28 cellular contexts compared by ENCODE assay signal in the genomic region with DNA sequence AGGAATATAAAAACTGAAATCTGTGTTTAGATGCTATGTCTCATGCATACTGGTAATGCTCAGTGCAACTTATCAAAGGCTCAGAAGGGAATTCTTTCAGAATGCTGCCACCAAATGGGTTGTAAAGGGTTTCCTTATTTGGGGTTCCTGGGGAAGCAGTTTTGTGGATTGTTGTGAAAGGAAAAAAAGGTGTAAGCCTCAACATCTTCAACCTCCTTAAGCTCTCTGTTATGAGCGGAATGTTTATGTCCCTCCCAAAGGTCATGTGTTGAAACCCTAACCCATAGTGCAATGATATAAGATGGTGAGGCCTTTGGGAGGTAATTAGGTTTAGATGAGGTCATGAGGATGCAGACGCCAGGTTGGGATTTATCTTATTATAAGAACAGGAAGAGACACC. TPM values are rescaled to one million over a fixed set of nuclear protein-coding genes. Genes with fewer than 3 reads are reported as not detected.
DNase-seq lines count a peak whose midpoint lies in the region; ATAC-seq and TF ChIP-seq lines count a peak whose summit lies in the region.
"Had no signal": no experiment of that assay in that cellular context is flagged by ENCODE, and none has a peak within 500 bp of the region (broad histone marks: within the 10 kb centered on the region; RNA-seq: fewer than 3 reads in every experiment).

No MANE protein-coding gene starts in this region.

- no peaks in the 10 kb centered on the region for H3K36me3 ChIP-seq in heart left ventricle
- H3K36me3 ChIP-seq in hepatocyte (replicated peaks; ENCODE audit: insufficient read depth, low read depth) = no peaks in the 10 kb centered on the region
- no peaks in the 10 kb centered on the region for H3K36me3 ChIP-seq in rectal smooth muscle tissue (ENCODE audit: control insufficient read depth, insufficient read depth, low read length)
- no peaks in the 10 kb centered on the region for H3K36me3 ChIP-seq in uterus
- H3K36me3 ChIP-seq: neutrophil had no signal

- intact Hi-C loops in heart left ventricle (cut with DNase I) (loop anchor here in 1 of 10 donors (5.0 kb wide), 1 partner anchor 41 kb away; a partner anchor contains a TSS), left ventricle myocardium superior (cut with micrococcal nuclease) (no loop called here), uterus (cut with DNase I; ENCODE audit: low total_unique reads) (no loop called here)

- H4K20me1 ChIP-seq in hepatocyte (ENCODE audit: insufficient read depth, poor library complexity, severe bottlenecking) = no peaks in the 10 kb centered on the region

- no peaks in the 10 kb centered on the region for H3K79me2 ChIP-seq in hepatocyte

- H3K4me1 Mint-ChIP-seq in activated naive CD8-positive, alpha-beta T cell treated with anti-CD3 and anti-CD28 coated beads for 36 hours = no peaks in the 10 kb centered on the region
- H3K4me1 Mint-ChIP-seq: activated naive CD8-positive, alpha-beta T cell treated with anti-CD3 and anti-CD28 coated beads, Interleukin-2, amount 50 U/mL, for 24 hours; CD4-positive, alpha-beta memory T cell; T-helper 17 cell had no signal

- H3K27me3 ChIP-seq in heart left ventricle (no peaks in the 10 kb centered on the region), hepatocyte (no peaks in the 10 kb centered on the region), rectal smooth muscle tissue (ENCODE audit: control insufficient read depth, insufficient read depth, low read length) (no peaks in the 10 kb centered on the region), uterus (no peaks in the 10 kb centered on the region)
- H3K27me3 ChIP-seq: body of pancreas had no signal

- peaks cover 0 to 4% (median 0%) of the 10 kb centered on the region in 12 donors for H3K9me3 ChIP-seq in heart left ventricle
- no peaks in the 10 kb centered on the region for H3K9me3 ChIP-seq in hepatocyte (ENCODE audit: low read depth)
- H3K9me3 ChIP-seq in uterus = no peaks in the 10 kb centered on the region
- H3K9me3 ChIP-seq: body of pancreas, neutrophil, psoas muscle, SK-N-SH had no signal

- H3K4me3 ChIP-seq in heart left ventricle (no peak overlapping the region), hepatocyte (no peak overlapping the region), rectal smooth muscle tissue (ENCODE audit: low read length) (no peak overlapping the region), uterus (no peak overlapping the region)
- H3K4me3 ChIP-seq: body of pancreas, K562, psoas muscle, skin epidermis had no signal

- ATAC-seq in heart left ventricle = no peak
- ATAC-seq in left ventricle myocardium superior = no peak
- ATAC-seq: activated CD8-positive, alpha-beta T cell treated with anti-CD3 and anti-CD28 coated beads for 36 hours; activated naive CD8-positive, alpha-beta T cell treated with anti-CD3 and anti-CD28 coated beads, Interleukin-2, amount 50 U/mL, for 24 hours; body of pancreas; HCT116; K562; psoas muscle; T-helper 17 cell had no signal

- TF ChIP-seq CTCF in heart left ventricle (IDR thresholded peaks at IDR 0.05) (no peak), hepatocyte (IDR thresholded peaks at IDR 0.05; ENCODE audit: poor library complexity) (no peak), uterus (IDR thresholded peaks at IDR 0.05) (no peak)

- no peak overlapping the region for H3K9ac ChIP-seq in rectal smooth muscle tissue (ENCODE audit: low read length)
- H3K9ac ChIP-seq: SK-N-SH had no signal

- H3K27ac ChIP-seq in heart left ventricle = peak overlapping the region in 10 of 12 donors; percentile 10 to 82 (median 56)
- peak overlapping the region; percentile 10 for H3K27ac ChIP-seq in hepatocyte
- H3K27ac ChIP-seq in rectal smooth muscle tissue (ENCODE audit: low read depth, low read length) = peak overlapping the region; percentile 74
- peak overlapping the region; percentile 80 to 91 for H3K27ac ChIP-seq in uterus
- H3K27ac ChIP-seq: neutrophil had no signal

- no peaks in the 10 kb centered on the region for H3K36me3 Mint-ChIP-seq in activated naive CD8-positive, alpha-beta T cell treated with anti-CD3 and anti-CD28 coated beads for 36 hours
- H3K36me3 Mint-ChIP-seq: CD4-positive, alpha-beta memory T cell had no signal

- H3K9me2 ChIP-seq in hepatocyte (replicated peaks; ENCODE audit: insufficient read depth) = no peaks in the 10 kb centered on the region
- H3K9me2 ChIP-seq: SK-N-SH had no signal

- whole genome bisulfite sequencing in heart left ventricle, 4 donors = 47 to 62% (median 53%) methylated on average over 2 of the region's 2 CpGs
- WGBS in hepatocyte (ENCODE audit: low lambda C conversion rate, missing lambda C conversion rate) = 45% methylated on average over 2 of the region's 2 CpGs

- no peak overlapping the region for H3K4me3 Mint-ChIP-seq in activated naive CD8-positive, alpha-beta T cell treated with anti-CD3 and anti-CD28 coated beads for 36 hours
- H3K4me3 Mint-ChIP-seq: activated CD8-positive, alpha-beta T cell treated with anti-CD3 and anti-CD28 coated beads for 36 hours; activated naive CD8-positive, alpha-beta T cell treated with anti-CD3 and anti-CD28 coated beads, Interleukin-2, amount 50 U/mL, for 24 hours; CD4-positive, alpha-beta memory T cell; T-helper 17 cell had no signal

- TF ChIP-seq POLR2A in heart left ventricle (IDR thresholded peaks at IDR 0.05) = no peak
- no peak for TF ChIP-seq POLR2A in uterus (IDR thresholded peaks at IDR 0.05)

- H3K4me2 ChIP-seq in hepatocyte = no peak overlapping the region
- H3K4me2 ChIP-seq: SK-N-SH had no signal

- H3K27ac Mint-ChIP-seq in activated naive CD8-positive, alpha-beta T cell treated with anti-CD3 and anti-CD28 coated beads for 36 hours = no peak overlapping the region
- H3K27ac Mint-ChIP-seq: activated CD8-positive, alpha-beta T cell treated with anti-CD3 and anti-CD28 coated beads for 36 hours; activated naive CD8-positive, alpha-beta T cell treated with anti-CD3 and anti-CD28 coated beads, Interleukin-2, amount 50 U/mL, for 24 hours; CD4-positive, alpha-beta memory T cell; T-helper 17 cell had no signal

- H3K27me3 Mint-ChIP-seq in activated naive CD8-positive, alpha-beta T cell treated with anti-CD3 and anti-CD28 coated beads for 36 hours = no peaks in the 10 kb centered on the region

- H3K9me3 Mint-ChIP-seq in activated naive CD8-positive, alpha-beta T cell treated with anti-CD3 and anti-CD28 coated beads for 36 hours = no peaks in the 10 kb centered on the region
- H3K9me3 Mint-ChIP-seq: activated CD8-positive, alpha-beta T cell treated with anti-CD3 and anti-CD28 coated beads for 36 hours; activated naive CD8-positive, alpha-beta T cell treated with anti-CD3 and anti-CD28 coated beads, Interleukin-2, amount 50 U/mL, for 24 hours had no signal

- H3K4me1 ChIP-seq in heart left ventricle (peaks cover 0 to 19% (median 5%) of the 10 kb centered on the region in 12 donors), hepatocyte (ENCODE audit: insufficient read depth) (no peaks in the 10 kb centered on the region), rectal smooth muscle tissue (ENCODE audit: control insufficient read depth, insufficient read depth, low read length) (peaks cover 11% of the 10 kb centered on the region), uterus (peaks cover 0 to 3% of the 10 kb centered on the region in 2 donors)
- H3K4me1 ChIP-seq: body of pancreas, psoas muscle had no signal

- no peak for DNase-seq in heart left ventricle
- no peak for DNase-seq in left ventricle myocardium superior
- no peak for DNase-seq in hepatocyte (ENCODE audit: low spot score)
- no peak for DNase-seq in uterus
- DNase-seq in NCI-H2227 (lab: John Stamatoyannopoulos, UW; ENCODE audit: unreplicated experiment) = no peak
- no peak for DNase-seq in NCI-H446 (lab: John Stamatoyannopoulos, UW)
- no peak for DNase-seq in activated naive CD8-positive, alpha-beta T cell treated with anti-CD3 and anti-CD28 coated beads for 36 hours
- DNase-seq: activated CD8-positive, alpha-beta T cell treated with anti-CD3 and anti-CD28 coated beads for 36 hours; activated naive CD8-positive, alpha-beta T cell treated with anti-CD3 and anti-CD28 coated beads, Interleukin-2, amount 50 U/mL, for 24 hours; body of pancreas; CD4-positive, alpha-beta memory T cell; cerebellar nuclear complex; mammary epithelial cell; NCI-H2081 treated with DMSO at 0.1 percent for 48 hours; NCI-H446 treated with DMSO at 0.1 percent for 48 hours; OCI-M1; psoas muscle; SK-N-SH; stimulated activated CD4-positive, alpha-beta T cell treated with anti-CD3 and anti-CD28 coated beads, Interleukin-1b, Interleukin-23, amount 100 ng/mL, for 48 hours; stimulated activated CD8-positive, alpha-beta memory T cell treated with anti-CD3 and anti-CD28 coated beads, Interleukin-4, amount 100 ng/mL, for 48 hours; T-helper 17 cell had no signal

- no peak overlapping the region for H2AFZ ChIP-seq in hepatocyte

RNA-seq across cellular contexts. Expression of a gene that starts 41.6 kb away (rescaled TPM):
- 1 to 10 TPM in 6 of 9 donors, under 1 TPM in 3; 0.53 to 6.5 (median 1.4) TPM for total RNA-seq in heart left ventricle
- polyA plus RNA-seq in heart left ventricle = under 1 TPM; 0.38 to 0.79 TPM
- total RNA-seq in left ventricle myocardium superior = 1.7 TPM
- total RNA-seq in hepatocyte = 1.5 and 3.1 TPM in 2 replicates
- 1.2 and 3.1 TPM in 2 replicates for polyA plus RNA-seq in hepatocyte
- 10 to 100 TPM; 11.3 to 23.6 (median 16.2) TPM for total RNA-seq in uterus
- total RNA-seq in activated naive CD8-positive, alpha-beta T cell treated with anti-CD3 and anti-CD28 coated beads for 36 hours = not detected
- total RNA-seq: A172; activated CD8-positive, alpha-beta T cell treated with anti-CD3 and anti-CD28 coated beads for 36 hours; CD4-positive, alpha-beta memory T cell; T-helper 17 cell had no signal
- polyA plus RNA-seq: CD4-positive, alpha-beta memory T cell; keratinocyte; mammary epithelial cell had no signal

Comparison
In these comparisons a context has a peak if more than half of its experiments do, and no peak if none do; other contexts are left out.
1. H3K27ac ChIP-seq: peak in every context shown above with its lines; median percentile 86 in uterus; 74 in rectal smooth muscle tissue; 56 in heart left ventricle; 10 in hepatocyte.